In genomic region chr9:83423815-83424707, GRCh38 we compare ENCODE assay signal across 1 cellular context.
TF ChIP-seq lines count a peak whose summit lies in the region.

No MANE protein-coding gene starts in this region.

TF ChIP-seq in HepG2, 621 proteins besides CTCF, POLR2A, EP300 and RAD21 (continued from another document and continues in another):
- TF ChIP-seq MIXL1 (CRISPR knock-in tag; IDR thresholded peaks at IDR 0.05) (peak; percentile 37; the same call in 1 of the 2 replicates), FOXJ3 (CRISPR knock-in tag; IDR thresholded peaks at IDR 0.05; ENCODE audit: borderline replicate concordance) (peak; percentile 72; the same call in 1 of the 2 replicates), ZNF343 (CRISPR knock-in tag; IDR thresholded peaks at IDR 0.05) (no peak), TFAP4 (IDR thresholded peaks at IDR 0.05; ENCODE audit: borderline replicate concordance, low read depth) (peak; percentile 27; the same call in 1 of the 2 replicates), KLF15 (CRISPR knock-in tag; IDR thresholded peaks at IDR 0.05; ENCODE audit: borderline replicate concordance) (no peak), FOXM1 (CRISPR knock-in tag; IDR thresholded peaks at IDR 0.05) (no peak), POLR2AphosphoS2 (IDR thresholded peaks at IDR 0.05; ENCODE audit: low read depth, low read length) (no peak), POGZ (CRISPR knock-in tag; IDR thresholded peaks at IDR 0.05) (peak; percentile 73), NFATC3 (CRISPR knock-in tag; IDR thresholded peaks at IDR 0.05) (no peak), RNF219 (CRISPR knock-in tag; IDR thresholded peaks at IDR 0.05) (no peak), ZNF609 (CRISPR knock-in tag; IDR thresholded peaks at IDR 0.05; ENCODE audit: borderline replicate concordance) (no peak), ZNF710 (CRISPR knock-in tag; IDR thresholded peaks at IDR 0.05; ENCODE audit: borderline replicate concordance) (peak; percentile 60; the same call in 1 of the 2 replicates), ZNF772 (CRISPR knock-in tag; IDR thresholded peaks at IDR 0.05) (no peak), ZBTB21 (CRISPR knock-in tag; IDR thresholded peaks at IDR 0.05) (no peak), ZFY (CRISPR knock-in tag; IDR thresholded peaks at IDR 0.05) (0 out of 2 replicates have a peak, but pooled peaks have one; percentile 24), MXI1 (IDR thresholded peaks at IDR 0.05; ENCODE audit: borderline replicate concordance, low read depth, low read length) (no peak), ZNF296 (CRISPR knock-in tag; conservative IDR thresholded peaks at IDR 0.05) (no peak), FOSL2 (CRISPR knock-in tag; IDR thresholded peaks at IDR 0.05) (peak; percentile 43), BORCS8-MEF2B (CRISPR knock-in tag; IDR thresholded peaks at IDR 0.05) (no peak), ZBTB38 (CRISPR knock-in tag; IDR thresholded peaks at IDR 0.05) (peak; percentile 88; the same call in 1 of the 2 replicates), SNAPC2 (CRISPR knock-in tag; IDR thresholded peaks at IDR 0.05) (0 out of 2 replicates have a peak, but pooled peaks have one; percentile 26), NFRKB (IDR thresholded peaks at IDR 0.05) (no peak), FOXP4 (CRISPR knock-in tag; IDR thresholded peaks at IDR 0.05) (peak; percentile 83), ETV5 (CRISPR knock-in tag; IDR thresholded peaks at IDR 0.05; ENCODE audit: borderline replicate concordance) (peak; percentile 31; the same call in 1 of the 2 replicates), ZSCAN9 (CRISPR knock-in tag; IDR thresholded peaks at IDR 0.05; ENCODE audit: borderline replicate concordance) (0 out of 2 replicates have a peak, but pooled peaks have one; percentile 20), RARG (CRISPR knock-in tag; IDR thresholded peaks at IDR 0.05; ENCODE audit: low read depth) (no peak), FOXP1 (IDR thresholded peaks at IDR 0.05) (no peak), FOXP1 (CRISPR knock-in tag; IDR thresholded peaks at IDR 0.05) (peak; percentile 48; the same call in 1 of the 2 replicates), ISX (CRISPR knock-in tag; conservative IDR thresholded peaks at IDR 0.05) (no peak), CBX1 (IDR thresholded peaks at IDR 0.05; ENCODE audit: low read depth) (peak; percentile 70), HDAC1 (CRISPR knock-in tag; IDR thresholded peaks at IDR 0.05) (peak; percentile 48; the same call in 1 of the 2 replicates), HNRNPUL1 (IDR thresholded peaks at IDR 0.05; ENCODE audit: low read depth, low read length) (no peak), HNF1A (IDR thresholded peaks at IDR 0.05; ENCODE audit: low read depth) (peak; percentile 50; the same call in 1 of the 2 replicates), HNF1A (CRISPR knock-in tag; IDR thresholded peaks at IDR 0.05; ENCODE audit: borderline replicate concordance) (peak; percentile 65; the same call in 1 of the 2 replicates), PHF21A (CRISPR knock-in tag; IDR thresholded peaks at IDR 0.05) (peak; percentile 55; the same call in 1 of the 2 replicates), KDM5B (CRISPR knock-in tag; IDR thresholded peaks at IDR 0.05; ENCODE audit: borderline replicate concordance) (no peak), HOXA3 (CRISPR knock-in tag; IDR thresholded peaks at IDR 0.05) (peak; percentile 61; the same call in 1 of the 2 replicates), ZNF597 (CRISPR knock-in tag; IDR thresholded peaks at IDR 0.05) (no peak), RXRB (CRISPR knock-in tag; IDR thresholded peaks at IDR 0.05; ENCODE audit: borderline replicate concordance) (peak; percentile 79; the same call in 1 of the 2 replicates), TFDP1 (CRISPR knock-in tag; IDR thresholded peaks at IDR 0.05; ENCODE audit: borderline replicate concordance) (0 out of 2 replicates have a peak, but pooled peaks have one; percentile 15), ASH2L (IDR thresholded peaks at IDR 0.05; ENCODE audit: insufficient read length, low read depth, low read length) (peak; percentile 55), LCORL (IDR thresholded peaks at IDR 0.05) (no peak), LCORL (CRISPR knock-in tag; IDR thresholded peaks at IDR 0.05) (no peak), ZNF768 (CRISPR knock-in tag; IDR thresholded peaks at IDR 0.05) (no peak), SYNCRIP (IDR thresholded peaks at IDR 0.05; ENCODE audit: insufficient read depth, low read depth, low read length) (no peak), ZBTB7B (CRISPR knock-in tag; IDR thresholded peaks at IDR 0.05) (no peak; the same call in 1 of the 2 replicates), ZNF883 (CRISPR knock-in tag; IDR thresholded peaks at IDR 0.05; ENCODE audit: not compliant biosample characterization) (no peak)
